In the genomic region with DNA sequence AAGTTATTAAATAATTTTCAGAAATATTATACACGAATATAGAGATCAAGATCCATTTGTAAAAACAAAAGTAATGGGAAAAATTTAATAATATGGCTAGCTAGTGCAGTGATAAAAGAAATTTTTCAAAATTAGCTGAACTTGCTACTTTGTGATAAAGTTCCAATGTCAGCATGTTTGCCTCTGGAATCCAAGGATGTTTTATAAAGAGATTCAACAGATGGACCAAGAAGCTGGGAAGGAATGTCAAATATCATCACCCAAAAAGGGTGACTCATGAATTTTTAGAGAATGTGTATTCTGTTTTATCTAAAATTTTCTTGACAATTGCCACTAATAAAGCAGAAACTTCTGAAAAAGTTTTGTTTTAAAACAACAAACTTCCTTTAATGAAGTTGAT, we compare ENCODE assay signal across 34 cellular contexts.
"Had no signal": no experiment of that assay in that cellular context is flagged by ENCODE, and none has a peak within 500 bp of the region (broad histone marks: within the 10 kb centered on the region; RNA-seq: fewer than 3 reads in every experiment).

No MANE protein-coding gene starts in this region.

- H3K36me3 ChIP-seq: breast epithelium, esophagus squamous epithelium, gastroesophageal sphincter, pancreas, prostate gland, sigmoid colon, uterus had no signal

- H3K36me3 Mint-ChIP-seq: activated CD8-positive, alpha-beta memory T cell treated with anti-CD3 and anti-CD28 coated beads, Interleukin-2, amount 10 ng/mL, durations not matched to agents 7 days and 5 days had no signal

- H3K27ac ChIP-seq: breast epithelium, esophagus squamous epithelium, gastroesophageal sphincter, hepatocyte, pancreas, prostate gland, sigmoid colon, uterus had no signal

- H3K79me2 ChIP-seq: hepatocyte had no signal

- H3K9me3 Mint-ChIP-seq: type B pancreatic cell had no signal

- H3K4me2 ChIP-seq: hepatocyte, smooth muscle cell had no signal

- H3K27me3 ChIP-seq: breast epithelium, esophagus squamous epithelium, gastroesophageal sphincter, hepatocyte, pancreas, sigmoid colon, uterus had no signal

- H3K4me1 ChIP-seq: breast epithelium, esophagus squamous epithelium, gastroesophageal sphincter, pancreas, prostate gland, sigmoid colon, uterus had no signal

- DNase-seq: activated B cell treated with CpG ODN at 0.5 μM for 24 hours; activated CD8-positive, alpha-beta memory T cell treated with anti-CD3 and anti-CD28 coated beads, Interleukin-2, amount 10 ng/mL, durations not matched to agents 7 days and 5 days; activated CD8-positive, alpha-beta T cell treated with anti-CD3 and anti-CD28 coated beads, Interleukin-2, amount 10 ng/mL, durations not matched to agents 7 days and 5 days; activated effector memory CD4-positive, alpha-beta T cell treated with anti-CD3 and anti-CD28 coated beads, Interleukin-2, amount 50 U/mL, for 16 hours; activated naive CD4-positive, alpha-beta T cell treated with anti-CD3 and anti-CD28 coated beads for 36 hours; activated naive CD8-positive, alpha-beta T cell treated with anti-CD3 and anti-CD28 coated beads, Interleukin-2, amount 10 ng/mL, durations not matched to agents 7 days and 5 days; activated T-cell treated with anti-CD3 and anti-CD28 coated beads for 4 hours; amygdala; endodermal cell; esophagus squamous epithelium; left colon; mammary epithelial cell; naive thymus-derived CD4-positive, alpha-beta T cell; pancreas; retina; sigmoid colon; stimulated activated CD4-positive, alpha-beta T cell treated with anti-CD3 and anti-CD28 coated beads, Interleukin-1b, Interleukin-23, amount 100 ng/mL, for 48 hours; stimulated activated CD4-positive, alpha-beta T cell treated with anti-CD3 and anti-CD28 coated beads, Interleukin-4, amount 100 ng/mL, for 4 hours; stimulated activated CD8-positive, alpha-beta memory T cell treated with anti-CD3 and anti-CD28 coated beads, Interleukin-4, amount 100 ng/mL, for 48 hours; stimulated activated naive CD8-positive, alpha-beta T cell treated with anti-CD3 and anti-CD28 coated beads, Interleukin-15, amount 100 ng/mL, for 72 hours; substantia nigra; T-helper 1 cell; uterus had no signal

- H3K27ac Mint-ChIP-seq: activated B cell treated with CpG ODN at 0.5 μM for 24 hours; activated CD8-positive, alpha-beta memory T cell treated with anti-CD3 and anti-CD28 coated beads, Interleukin-2, amount 10 ng/mL, durations not matched to agents 7 days and 5 days; activated CD8-positive, alpha-beta T cell treated with anti-CD3 and anti-CD28 coated beads, Interleukin-2, amount 10 ng/mL, durations not matched to agents 7 days and 5 days; activated naive CD4-positive, alpha-beta T cell treated with anti-CD3 and anti-CD28 coated beads for 36 hours; activated naive CD8-positive, alpha-beta T cell treated with anti-CD3 and anti-CD28 coated beads, Interleukin-2, amount 10 ng/mL, durations not matched to agents 7 days and 5 days; activated T-helper 1 cell treated with anti-CD3 and anti-CD28 coated beads, Interleukin-12 subunit alpha, Interleukin-12 subunit beta, Interleukin-2, Interleukin-4 antibody, amounts not matched to agents 30 ng/mL and 10 ng/mL and 1 ng/mL, durations not matched to agents 14 hours and 24 hours and 36 hours; dendritic cell treated with granulocyte-macrophage colony-stimulating factor and Interleukin-4, amounts not matched to agents 40 ng/mL and 50 ng/mL, for 4 days; endodermal cell; mesothelial cell of epicardium; naive thymus-derived CD4-positive, alpha-beta T cell; stimulated activated memory B cell treated with anti-CD40 and anti-IgM and Interleukin-4, amounts not matched to agents 10 μg/mL and 1 μg/mL and 100 μg/mL, for 72 hours; stimulated activated naive CD8-positive, alpha-beta T cell treated with anti-CD3 and anti-CD28 coated beads, Interleukin-15, amount 100 ng/mL, for 72 hours; T-helper 2 cell treated with Interferon-gamma antibody and Interleukin-4, amounts not matched to agents 5 μg/mL and 100 μg/mL, for 36 hours; type B pancreatic cell had no signal

- H3K4me3 ChIP-seq: breast epithelium, esophagus squamous epithelium, gastroesophageal sphincter, hepatocyte, pancreas, prostate gland, sigmoid colon, smooth muscle cell, uterus had no signal

- H2AFZ ChIP-seq: hepatocyte had no signal

- H3K9me3 ChIP-seq: prostate gland had no signal

- ATAC-seq: activated CD8-positive, alpha-beta memory T cell treated with anti-CD3 and anti-CD28 coated beads, Interleukin-2, amount 10 ng/mL, durations not matched to agents 7 days and 5 days; activated CD8-positive, alpha-beta T cell treated with anti-CD3 and anti-CD28 coated beads, Interleukin-2, amount 10 ng/mL, durations not matched to agents 7 days and 5 days; gastroesophageal sphincter; left colon; naive thymus-derived CD4-positive, alpha-beta T cell; pancreas; stimulated activated memory B cell treated with anti-CD40 and anti-IgM and Interleukin-4, amounts not matched to agents 10 μg/mL and 1 μg/mL and 100 μg/mL, for 72 hours; stimulated activated naive CD8-positive, alpha-beta T cell treated with anti-CD3 and anti-CD28 coated beads, Interleukin-15, amount 100 ng/mL, for 72 hours had no signal
